ENCODE assay signal across 17 cellular contexts in the genomic region with DNA sequence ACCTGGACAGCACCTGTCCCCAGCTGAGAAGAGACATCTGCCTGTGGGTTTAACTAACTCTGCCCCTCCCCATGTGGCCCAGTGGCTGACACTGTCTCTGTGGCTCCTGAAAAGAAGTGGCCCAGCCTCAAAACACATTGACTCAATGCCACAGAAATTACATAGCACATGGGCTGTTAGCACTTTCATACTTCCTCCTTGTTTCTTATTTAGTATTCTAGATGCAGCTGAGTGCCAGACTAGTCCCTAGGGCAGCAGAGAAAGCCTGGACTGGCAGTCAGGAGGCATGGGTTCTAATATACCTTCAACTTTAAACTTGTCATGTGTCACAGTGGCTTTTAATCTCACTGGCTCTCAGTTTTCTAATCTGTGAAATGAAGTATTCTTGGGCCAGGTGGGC.
DNase-seq lines count a peak whose midpoint lies in the region; ATAC-seq, FAIRE-seq and TF ChIP-seq lines count a peak whose summit lies in the region.
"Had no signal": no experiment of that assay in that cellular context is flagged by ENCODE, and none has a peak within 500 bp of the region (broad histone marks: within the 10 kb centered on the region; RNA-seq: fewer than 3 reads in every experiment).

No MANE protein-coding gene starts in this region.

- H3K4me3 Mint-ChIP-seq in stimulated activated naive B cell treated with anti-CD40 and anti-IgM and Interleukin-4, amounts not matched to agents 10 μg/mL and 1 μg/mL and 100 μg/mL, for 72 hours: no peak overlapping the region
- H3K4me3 Mint-ChIP-seq: CD4-positive, alpha-beta T cell; GM23338 had no signal

- no peak overlapping the region for H3K4me3 ChIP-seq in bronchial epithelial cell (ENCODE audit: low read depth, low read length)
- H3K4me3 ChIP-seq: GM23338, Peyer's patch had no signal

- DNase-seq in NCI-H2081 (lab: John Stamatoyannopoulos, UW): peak; percentile 27 to 73
- DNase-seq in NCI-H2081 treated with DMSO at 0.1 percent for 48 hours (lab: John Stamatoyannopoulos, UW): no peak
- DNase-seq in NCI-H69 (lab: John Stamatoyannopoulos, UW): peak; percentile 92
- no peak for DNase-seq in bronchial epithelial cell (ENCODE audit: low read depth)
- no peak for DNase-seq in stimulated activated naive B cell treated with anti-CD40 and anti-IgM and Interleukin-4, amounts not matched to agents 10 μg/mL and 1 μg/mL and 100 μg/mL, for 72 hours
- DNase-seq in NCI-H526 (lab: John Stamatoyannopoulos, UW): no peak
- no peak for DNase-seq in stimulated activated naive CD4-positive, alpha-beta T cell (lab: John Stamatoyannopoulos, UW)
- DNase-seq: CD4-positive, alpha-beta T cell; KG1; NCI-H2029; NCI-H524; Peyer's patch; SHP77 had no signal

- peaks cover 10 to 37% of the 10 kb centered on the region in 2 donors for H3K4me1 Mint-ChIP-seq in stimulated activated naive B cell treated with anti-CD40 and anti-IgM and Interleukin-4, amounts not matched to agents 10 μg/mL and 1 μg/mL and 100 μg/mL, for 72 hours
- H3K4me1 Mint-ChIP-seq: GM23338 had no signal

- H3K27me3 ChIP-seq in bronchial epithelial cell (ENCODE audit: control insufficient read depth, insufficient read depth, low read length): no peaks in the 10 kb centered on the region
- H3K27me3 ChIP-seq: Peyer's patch had no signal

- peak; percentile 72 for FAIRE-seq in bronchial epithelial cell (lab: Jason Lieb, UNC)
- FAIRE-seq: A204.1 had no signal

- ATAC-seq in stimulated activated naive B cell treated with anti-CD40 and anti-IgM and Interleukin-4, amounts not matched to agents 10 μg/mL and 1 μg/mL and 100 μg/mL, for 72 hours (replicated peaks): peak; percentile 64 to 85
- ATAC-seq in GM18520 (IDR thresholded peaks at IDR 0.05; ENCODE audit: unreplicated experiment): no peak
- ATAC-seq: GM23338, SK-N-SH treated with all-trans-retinoic acid at 6 μM for 48 hours had no signal

- no peak overlapping the region for H3K27ac Mint-ChIP-seq in stimulated activated naive B cell treated with anti-CD40 and anti-IgM and Interleukin-4, amounts not matched to agents 10 μg/mL and 1 μg/mL and 100 μg/mL, for 72 hours
- H3K27ac Mint-ChIP-seq: CD4-positive, alpha-beta T cell had no signal

- H3K36me3 ChIP-seq in bronchial epithelial cell (ENCODE audit: control insufficient read depth, insufficient read depth, low read length): no peaks in the 10 kb centered on the region
- H3K36me3 ChIP-seq: Peyer's patch had no signal

- no peaks in the 10 kb centered on the region for H3K36me3 Mint-ChIP-seq in stimulated activated naive B cell treated with anti-CD40 and anti-IgM and Interleukin-4, amounts not matched to agents 10 μg/mL and 1 μg/mL and 100 μg/mL, for 72 hours

- peaks cover 0 to 12% of the 10 kb centered on the region in 2 donors for H3K27me3 Mint-ChIP-seq in stimulated activated naive B cell treated with anti-CD40 and anti-IgM and Interleukin-4, amounts not matched to agents 10 μg/mL and 1 μg/mL and 100 μg/mL, for 72 hours

- no peaks in the 10 kb centered on the region for H3K9me3 Mint-ChIP-seq in stimulated activated naive B cell treated with anti-CD40 and anti-IgM and Interleukin-4, amounts not matched to agents 10 μg/mL and 1 μg/mL and 100 μg/mL, for 72 hours
- H3K9me3 Mint-ChIP-seq: CD4-positive, alpha-beta T cell; GM23338 had no signal

- TF ChIP-seq CTCF in bronchial epithelial cell (IDR thresholded peaks at IDR 0.05; ENCODE audit: insufficient read depth, low read length, severe bottlenecking): no peak

Comparison
In these comparisons a context has a peak if more than half of its experiments do, and no peak if none do; other contexts are left out.
1. DNase-seq: peak in NCI-H2081 (2 of 2) and NCI-H69 (single experiment); none in NCI-H2081 treated with DMSO at 0.1 percent for 48 hours (single experiment), bronchial epithelial cell (single experiment), stimulated activated naive B cell treated with anti-CD40 and anti-IgM and Interleukin-4, amounts not matched to agents 10 μg/mL and 1 μg/mL and 100 μg/mL, for 72 hours (single experiment), NCI-H526 (0 of 2) and stimulated activated naive CD4-positive, alpha-beta T cell (0 of 6).